25 cellular contexts compared by ENCODE assay signal in the genomic region with DNA sequence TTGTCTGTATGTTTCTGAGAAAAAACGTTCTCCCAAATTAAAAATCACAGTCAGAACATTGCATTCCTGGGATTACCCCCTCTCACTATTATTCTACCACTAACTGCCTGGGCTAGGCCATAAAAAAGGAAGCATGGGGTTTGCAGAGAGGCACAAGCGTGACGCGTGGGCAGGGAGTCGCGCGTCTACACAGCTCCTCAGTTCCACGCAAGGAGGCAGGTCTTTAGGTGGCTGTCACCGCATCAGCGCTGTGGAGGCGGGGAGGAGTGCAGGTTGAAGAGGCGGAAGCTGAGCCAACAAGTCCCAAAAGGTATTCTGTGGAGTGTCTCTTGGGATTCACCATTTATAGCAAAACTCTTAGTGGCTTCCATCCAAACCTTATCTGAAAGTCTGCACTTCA.
"Had no signal": no experiment of that assay in that cellular context is flagged by ENCODE, and none has a peak within 500 bp of the region (broad histone marks: within the 10 kb centered on the region; RNA-seq: fewer than 3 reads in every experiment).

No MANE protein-coding gene starts in this region.

- DNase-seq: activated CD4-positive, alpha-beta T cell treated with anti-CD3 and anti-CD28 coated beads, Interleukin-2, amount 50 U/mL, for 4 hours; activated CD8-positive, alpha-beta memory T cell treated with anti-CD3 and anti-CD28 coated beads for 24 hours; activated CD8-positive, alpha-beta memory T cell treated with anti-CD3 and anti-CD28 coated beads, Interleukin-2, amount 50 U/mL, for 4 hours; activated T-cell treated with anti-CD3 and anti-CD28 coated beads, Interleukin-2, amount 50 U/mL, for 24 hours; aorta; dermis blood vessel endothelial cell; effector CD8-positive, alpha-beta T cell; foreskin melanocyte; kidney glomerular epithelial cell; left ventricle myocardium superior; mammary epithelial cell; midbrain; ovary; stimulated activated CD4-positive, alpha-beta T cell treated with anti-CD3 and anti-CD28 coated beads, Interleukin-4, amount 100 ng/mL, for 24 hours; stimulated activated naive CD4-positive, alpha-beta T cell treated with Interleukin-2 at 50 U/mL for 16 hours; upper lobe of right lung had no signal

- H3K9me3 ChIP-seq: ovary, prostate gland, right atrium auricular region, upper lobe of right lung had no signal

- ATAC-seq: activated naive CD4-positive, alpha-beta T cell treated with anti-CD3 and anti-CD28 coated beads, Interleukin-2, amount 50 U/mL, for 72 hours; activated T-helper 17 cell treated with anti-CD3 and anti-CD28 coated beads, Interleukin-2, amount 50 U/mL, for 72 hours; esophagus mucosa; left ventricle myocardium superior; natural killer cell treated with Interleukin-12 subunit alpha and Interleukin-12 subunit beta and Interleukin-15 and Interleukin-18, amount 100 ng/mL, for 72 hours; upper lobe of right lung had no signal

- H3K4me3 ChIP-seq: hepatocyte, ovary, prostate gland, right atrium auricular region, upper lobe of right lung had no signal

- H3K4me1 ChIP-seq: prostate gland, right atrium auricular region, upper lobe of right lung had no signal

- H3K4me2 ChIP-seq: hepatocyte had no signal

- H3K79me2 ChIP-seq: hepatocyte had no signal

- FAIRE-seq: endothelial cell of umbilical vein, TTC549 had no signal

- H3K27ac ChIP-seq: hepatocyte, ovary, prostate gland, right atrium auricular region, upper lobe of right lung had no signal

- H2AFZ ChIP-seq: hepatocyte had no signal

- H3K36me3 ChIP-seq: ovary, prostate gland, right atrium auricular region, upper lobe of right lung had no signal

- H3K27me3 ChIP-seq: hepatocyte, ovary, right atrium auricular region, upper lobe of right lung had no signal
